ENCODE assay signal across 19 cellular contexts in genomic region chr7:157379493-157379892, GRCh38.
"Had no signal": no experiment of that assay in that cellular context is flagged by ENCODE, and none has a peak within 500 bp of the region (broad histone marks: within the 10 kb centered on the region; RNA-seq: fewer than 3 reads in every experiment).

No MANE protein-coding gene starts in this region.

- H3K9me3 ChIP-seq: heart right ventricle, sigmoid colon, thyroid gland, upper lobe of right lung had no signal

- ATAC-seq: activated CD4-positive, CD25-positive, alpha-beta regulatory T cell treated with anti-CD3 and anti-CD28 coated beads, Interleukin-2, amount 50 U/mL, for 24 hours; heart right ventricle; left cardiac atrium; upper lobe of right lung had no signal

- H3K4me3 ChIP-seq: heart right ventricle, sigmoid colon, smooth muscle cell, thyroid gland, upper lobe of right lung had no signal

- H3K27ac Mint-ChIP-seq: activated CD4-positive, alpha-beta memory T cell treated with anti-CD3 and anti-CD28 coated beads, Interleukin-2, amount 10 ng/mL, durations not matched to agents 7 days and 5 days; activated CD4-positive, alpha-beta T cell treated with anti-CD3 and anti-CD28 coated beads, Interleukin-2, amount 10 ng/mL, durations not matched to agents 24 days and 14 days; activated naive CD4-positive, alpha-beta T cell treated with anti-CD3 and anti-CD28 coated beads, Interleukin-2, amount 10 ng/mL, durations not matched to agents 7 days and 5 days had no signal

- H3K9me3 Mint-ChIP-seq: activated CD4-positive, alpha-beta memory T cell treated with anti-CD3 and anti-CD28 coated beads, Interleukin-2, amount 10 ng/mL, durations not matched to agents 7 days and 5 days; activated CD4-positive, alpha-beta T cell treated with anti-CD3 and anti-CD28 coated beads, Interleukin-2, amount 10 ng/mL, durations not matched to agents 24 days and 14 days; activated naive CD4-positive, alpha-beta T cell treated with anti-CD3 and anti-CD28 coated beads, Interleukin-2, amount 10 ng/mL, durations not matched to agents 7 days and 5 days had no signal

- DNase-seq: activated CD4-positive, alpha-beta memory T cell treated with anti-CD3 and anti-CD28 coated beads, Interleukin-2, amount 10 ng/mL, durations not matched to agents 7 days and 5 days; activated CD4-positive, alpha-beta T cell treated with anti-CD3 and anti-CD28 coated beads, Interleukin-2, amount 10 ng/mL, durations not matched to agents 24 days and 14 days; activated naive CD4-positive, alpha-beta T cell treated with anti-CD3 and anti-CD28 coated beads, Interleukin-2, amount 10 ng/mL, durations not matched to agents 7 days and 5 days; amygdala; cerebellar nuclear complex; cortex of kidney; heart right ventricle; islet precursor cell; left cardiac atrium; nucleus accumbens; sigmoid colon; stimulated activated CD4-positive, alpha-beta T cell treated with anti-CD3 and anti-CD28 coated beads, Interleukin-2, amount 100 ng/mL, for 48 hours; stimulated activated CD8-positive, alpha-beta memory T cell treated with anti-CD3 and anti-CD28 coated beads, Interleukin-4, amount 100 ng/mL, for 48 hours; stimulated activated naive CD4-positive, alpha-beta T cell treated with Interleukin-2 at 50 U/mL for 16 hours; thyroid gland; upper lobe of right lung had no signal

- H3K27me3 Mint-ChIP-seq: activated CD4-positive, alpha-beta memory T cell treated with anti-CD3 and anti-CD28 coated beads, Interleukin-2, amount 10 ng/mL, durations not matched to agents 7 days and 5 days; activated CD4-positive, alpha-beta T cell treated with anti-CD3 and anti-CD28 coated beads, Interleukin-2, amount 10 ng/mL, durations not matched to agents 24 days and 14 days; activated naive CD4-positive, alpha-beta T cell treated with anti-CD3 and anti-CD28 coated beads, Interleukin-2, amount 10 ng/mL, durations not matched to agents 7 days and 5 days had no signal

- H3K27me3 ChIP-seq: heart right ventricle, sigmoid colon, thyroid gland, upper lobe of right lung had no signal

- H3K4me1 ChIP-seq: upper lobe of right lung had no signal

- H3K4me3 Mint-ChIP-seq: activated CD4-positive, alpha-beta memory T cell treated with anti-CD3 and anti-CD28 coated beads, Interleukin-2, amount 10 ng/mL, durations not matched to agents 7 days and 5 days; activated CD4-positive, alpha-beta T cell treated with anti-CD3 and anti-CD28 coated beads, Interleukin-2, amount 10 ng/mL, durations not matched to agents 24 days and 14 days; activated naive CD4-positive, alpha-beta T cell treated with anti-CD3 and anti-CD28 coated beads, Interleukin-2, amount 10 ng/mL, durations not matched to agents 7 days and 5 days had no signal

- H3K27ac ChIP-seq: epithelial cell of prostate, sigmoid colon, thyroid gland, upper lobe of right lung had no signal
